ENCODE assay signal across 9 cellular contexts in genomic region chr9:99171225-99172128, GRCh38.
"Had no signal": no experiment of that assay in that cellular context is flagged by ENCODE, and none has a peak within 500 bp of the region (broad histone marks: within the 10 kb centered on the region; RNA-seq: fewer than 3 reads in every experiment).

No MANE protein-coding gene starts in this region.

- H3K4me3 Mint-ChIP-seq: activated CD8-positive, alpha-beta memory T cell treated with anti-CD3 and anti-CD28 coated beads, Interleukin-2, amount 10 ng/mL, durations not matched to agents 7 days and 5 days; activated T-cell treated with anti-CD3 and anti-CD28 coated beads, Interleukin-2, amount 50 U/mL, for 24 hours; stimulated activated naive CD8-positive, alpha-beta T cell treated with anti-CD3 and anti-CD28 coated beads, Interleukin-15, Interleukin-2, amounts not matched to agents 100 ng/mL and 50 ng/mL, for 24 hours had no signal

- H3K36me3 ChIP-seq: left ventricle myocardium inferior, upper lobe of right lung had no signal

- H3K4me1 ChIP-seq: left ventricle myocardium inferior, upper lobe of right lung had no signal

- H3K27ac Mint-ChIP-seq: activated CD8-positive, alpha-beta memory T cell treated with anti-CD3 and anti-CD28 coated beads, Interleukin-2, amount 10 ng/mL, durations not matched to agents 7 days and 5 days; activated naive CD4-positive, alpha-beta T cell treated with anti-CD3 and anti-CD28 coated beads, Interleukin-2, amount 50 U/mL, for 72 hours; activated T-cell treated with anti-CD3 and anti-CD28 coated beads, Interleukin-2, amount 50 U/mL, for 24 hours; stimulated activated naive CD8-positive, alpha-beta T cell treated with anti-CD3 and anti-CD28 coated beads, Interleukin-15, Interleukin-2, amounts not matched to agents 100 ng/mL and 50 ng/mL, for 24 hours had no signal

- ATAC-seq: activated CD4-positive, CD25-positive, alpha-beta regulatory T cell treated with anti-CD3 and anti-CD28 coated beads, Interleukin-2, amount 50 U/mL, for 24 hours; activated CD8-positive, alpha-beta memory T cell treated with anti-CD3 and anti-CD28 coated beads, Interleukin-2, amount 10 ng/mL, durations not matched to agents 7 days and 5 days; activated naive CD4-positive, alpha-beta T cell treated with anti-CD3 and anti-CD28 coated beads, Interleukin-2, amount 50 U/mL, for 72 hours had no signal

- H3K9me3 ChIP-seq: left ventricle myocardium inferior, upper lobe of right lung had no signal

- DNase-seq: activated CD8-positive, alpha-beta memory T cell treated with anti-CD3 and anti-CD28 coated beads, Interleukin-2, amount 10 ng/mL, durations not matched to agents 7 days and 5 days; activated effector memory CD4-positive, alpha-beta T cell treated with Interleukin-2 at 50 U/mL for 16 hours; activated T-cell treated with anti-CD3 and anti-CD28 coated beads, Interleukin-2, amount 50 U/mL, for 24 hours; left ventricle myocardium inferior; stimulated activated CD4-positive, alpha-beta T cell treated with anti-CD3 and anti-CD28 coated beads, Interleukin-2, amount 100 ng/mL, for 48 hours; upper lobe of right lung had no signal

- H3K36me3 Mint-ChIP-seq: activated CD8-positive, alpha-beta memory T cell treated with anti-CD3 and anti-CD28 coated beads, Interleukin-2, amount 10 ng/mL, durations not matched to agents 7 days and 5 days; activated naive CD4-positive, alpha-beta T cell treated with anti-CD3 and anti-CD28 coated beads, Interleukin-2, amount 50 U/mL, for 72 hours had no signal

- H3K27me3 ChIP-seq: upper lobe of right lung had no signal

- H3K4me3 ChIP-seq: left ventricle myocardium inferior, upper lobe of right lung had no signal

- H3K9me3 Mint-ChIP-seq: activated naive CD4-positive, alpha-beta T cell treated with anti-CD3 and anti-CD28 coated beads, Interleukin-2, amount 50 U/mL, for 72 hours; activated T-cell treated with anti-CD3 and anti-CD28 coated beads, Interleukin-2, amount 50 U/mL, for 24 hours; stimulated activated naive CD8-positive, alpha-beta T cell treated with anti-CD3 and anti-CD28 coated beads, Interleukin-15, Interleukin-2, amounts not matched to agents 100 ng/mL and 50 ng/mL, for 24 hours had no signal

- H3K27me3 Mint-ChIP-seq: activated CD8-positive, alpha-beta memory T cell treated with anti-CD3 and anti-CD28 coated beads, Interleukin-2, amount 10 ng/mL, durations not matched to agents 7 days and 5 days had no signal

- H3K27ac ChIP-seq: left ventricle myocardium inferior, upper lobe of right lung had no signal
